In the genomic region with DNA sequence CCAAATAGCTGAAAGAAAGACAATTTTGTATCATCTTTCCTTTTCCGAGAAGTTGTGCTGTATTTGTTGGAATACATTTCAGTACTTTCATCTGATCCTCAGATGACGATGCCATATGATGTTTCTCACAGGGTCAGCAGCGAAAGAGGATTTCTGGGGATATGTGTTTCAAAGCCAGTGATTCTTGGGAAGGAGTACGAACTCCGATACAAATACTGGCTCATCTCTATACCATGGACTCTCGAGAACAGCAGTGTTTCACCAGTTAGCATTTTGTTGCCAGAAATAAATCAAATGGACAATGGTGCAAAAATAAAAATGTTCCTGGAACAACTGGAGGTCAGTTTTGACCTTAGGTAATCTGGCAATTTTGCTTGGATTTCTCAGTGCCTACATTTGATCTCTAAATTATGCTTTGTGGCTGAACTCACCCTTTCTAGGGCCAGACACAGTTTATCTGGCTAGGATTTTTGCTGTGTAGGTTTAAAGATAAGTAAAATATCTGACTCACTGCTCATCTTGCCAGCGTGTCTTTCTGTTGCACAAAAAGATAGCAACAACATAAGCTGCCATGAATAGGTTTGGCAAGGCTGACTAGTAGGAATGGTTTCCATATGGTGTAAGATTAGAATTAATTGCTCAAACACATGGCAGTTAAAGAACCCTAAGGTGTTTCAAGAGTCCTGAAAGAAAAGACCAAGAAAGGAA, we compare ENCODE assay signal across 13 cellular contexts. TPM values are rescaled to one million over a fixed set of nuclear protein-coding genes. Genes with fewer than 3 reads are reported as not detected.
DNase-seq lines count a peak whose midpoint lies in the region; ATAC-seq, FAIRE-seq and TF ChIP-seq lines count a peak whose summit lies in the region.
"Had no signal": no experiment of that assay in that cellular context is flagged by ENCODE, and none has a peak within 500 bp of the region (broad histone marks: within the 10 kb centered on the region; RNA-seq: fewer than 3 reads in every experiment).

No MANE protein-coding gene starts in this region.

- H3K36me3 ChIP-seq in brain microvascular endothelial cell (replicated peaks) (no peaks in the 10 kb centered on the region), hepatocyte (replicated peaks; ENCODE audit: insufficient read depth, low read depth) (no peaks in the 10 kb centered on the region)

- no peak overlapping the region for H3K27ac Mint-ChIP-seq in activated naive CD4-positive, alpha-beta T cell treated with anti-CD3 and anti-CD28 coated beads, Interleukin-2, amount 10 ng/mL, durations not matched to agents 7 days and 5 days

- H2AFZ ChIP-seq in hepatocyte = no peak overlapping the region

- WGBS in hepatocyte (ENCODE audit: low lambda C conversion rate, missing lambda C conversion rate) = 48% methylated on average over 7 of the region's 7 CpGs

- no peak overlapping the region for H3K4me3 Mint-ChIP-seq in activated naive CD4-positive, alpha-beta T cell treated with anti-CD3 and anti-CD28 coated beads, Interleukin-2, amount 10 ng/mL, durations not matched to agents 7 days and 5 days

- H3K9me3 ChIP-seq in hepatocyte (ENCODE audit: low read depth) = no peaks in the 10 kb centered on the region

- peak; percentile 32 for FAIRE-seq in urothelium cell line (lab: Jason Lieb, UNC)
- FAIRE-seq: GM19239 had no signal

- H3K9me2 ChIP-seq in hepatocyte (replicated peaks; ENCODE audit: insufficient read depth) = no peaks in the 10 kb centered on the region

- no peaks in the 10 kb centered on the region for H3K4me1 Mint-ChIP-seq in activated naive CD4-positive, alpha-beta T cell treated with anti-CD3 and anti-CD28 coated beads, Interleukin-2, amount 10 ng/mL, durations not matched to agents 7 days and 5 days

- ATAC-seq in GM18909 (IDR thresholded peaks at IDR 0.05; ENCODE audit: poor library complexity, unreplicated experiment) = no peak

- H3K27ac ChIP-seq in brain microvascular endothelial cell = peak overlapping the region; percentile 76
- peak overlapping the region; percentile 74 for H3K27ac ChIP-seq in hepatocyte

- DNase-seq in NCI-H1694 treated with DMSO at 0.1 percent for 48 hours (lab: John Stamatoyannopoulos, UW) (peak; percentile 91), brain microvascular endothelial cell (peak; percentile 74), hepatocyte (ENCODE audit: low spot score) (peak; percentile 27), urothelium cell line (ENCODE audit: low spot score) (no peak)
- DNase-seq in activated naive CD4-positive, alpha-beta T cell treated with anti-CD3 and anti-CD28 coated beads, Interleukin-2, amount 10 ng/mL, durations not matched to agents 7 days and 5 days = no peak
- DNase-seq in activated CD4-positive, alpha-beta T cell treated with anti-CD3 and anti-CD28 coated beads, Interleukin-2, amount 50 U/mL, for 48 hours = no peak
- DNase-seq: effector memory CD4-positive, alpha-beta T cell; NCI-H510A; substantia nigra had no signal

- H3K4me2 ChIP-seq in hepatocyte = peak overlapping the region; percentile 52

- H3K4me1 ChIP-seq in hepatocyte (ENCODE audit: insufficient read depth) = no peaks in the 10 kb centered on the region

- no peaks in the 10 kb centered on the region for H3K79me2 ChIP-seq in hepatocyte

- peaks cover 9% of the 10 kb centered on the region for H3K27me3 Mint-ChIP-seq in activated naive CD4-positive, alpha-beta T cell treated with anti-CD3 and anti-CD28 coated beads, Interleukin-2, amount 10 ng/mL, durations not matched to agents 7 days and 5 days

- in situ Hi-C loops in brain microvascular endothelial cell (cut with HindIII; ENCODE audit: low pct_ligation_motif_present, low sequenced_read_pairs) = no loop called here

- no peaks in the 10 kb centered on the region for H3K9me3 Mint-ChIP-seq in activated naive CD4-positive, alpha-beta T cell treated with anti-CD3 and anti-CD28 coated beads, Interleukin-2, amount 10 ng/mL, durations not matched to agents 7 days and 5 days

- H4K20me1 ChIP-seq in hepatocyte (ENCODE audit: insufficient read depth, poor library complexity, severe bottlenecking) = no peaks in the 10 kb centered on the region

- CTCF ChIA-PET in activated naive CD4-positive, alpha-beta T cell treated with anti-CD3 and anti-CD28 coated beads, Interleukin-2, amount 10 ng/mL, durations not matched to agents 7 days and 5 days (lab: Charles Lee) = interaction anchor here (1.5 kb wide), 1 partner anchor 10 kb away, joined by 4 read pairs; no protein-coding TSS in a partner anchor

- no peak overlapping the region for H3K4me3 ChIP-seq in brain microvascular endothelial cell (ENCODE audit: low read depth, low read length)
- no peak overlapping the region for H3K4me3 ChIP-seq in hepatocyte

- TF ChIP-seq CTCF in brain microvascular endothelial cell (IDR thresholded peaks at IDR 0.05; ENCODE audit: low read depth, low read length, missing control alignments) = no peak
- TF ChIP-seq CTCF in hepatocyte (IDR thresholded peaks at IDR 0.05; ENCODE audit: poor library complexity) = no peak

- H3K36me3 Mint-ChIP-seq in activated naive CD4-positive, alpha-beta T cell treated with anti-CD3 and anti-CD28 coated beads, Interleukin-2, amount 10 ng/mL, durations not matched to agents 7 days and 5 days = no peaks in the 10 kb centered on the region

- H3K27me3 ChIP-seq in brain microvascular endothelial cell (replicated peaks) (no peaks in the 10 kb centered on the region), hepatocyte (no peaks in the 10 kb centered on the region)

RNA-seq across cellular contexts. Expression of a gene that starts 11.0 kb away (rescaled TPM):
- total RNA-seq in hepatocyte = 115 and 117 TPM in 2 replicates
- polyA plus RNA-seq in hepatocyte = 561 and 646 TPM in 2 replicates
- total RNA-seq: T-helper 2 cell treated with Interferon-gamma antibody and Interleukin-4, amounts not matched to agents 100 ng/mL and 5 ng/mL, for 36 hours had no signal

RNA-seq across cellular contexts. Expression of a gene that starts 41.7 kb away (rescaled TPM):
- 48.0 and 49.7 TPM in 2 replicates for total RNA-seq in hepatocyte
- 53.7 and 60.0 TPM in 2 replicates for polyA plus RNA-seq in hepatocyte
- total RNA-seq: lung microvascular endothelial cell had no signal

RNA-seq across cellular contexts. Expression of a gene that starts 53.3 kb away (rescaled TPM):
- 4.9 and 6.3 TPM in 2 replicates for total RNA-seq in hepatocyte
- 5.1 and 7.3 TPM in 2 replicates for polyA plus RNA-seq in hepatocyte
- total RNA-seq: T-helper 2 cell treated with Interferon-gamma antibody and Interleukin-4, amounts not matched to agents 100 ng/mL and 5 ng/mL, for 36 hours had no signal

Comparison
In these comparisons a context has a peak if more than half of its experiments do, and no peak if none do; other contexts are left out.
1. DNase-seq: peak in NCI-H1694 treated with DMSO at 0.1 percent for 48 hours (single experiment), brain microvascular endothelial cell (single experiment) and hepatocyte (single experiment); none in urothelium cell line (single experiment), activated naive CD4-positive, alpha-beta T cell treated with anti-CD3 and anti-CD28 coated beads, Interleukin-2, amount 10 ng/mL, durations not matched to agents 7 days and 5 days (single experiment) and activated CD4-positive, alpha-beta T cell treated with anti-CD3 and anti-CD28 coated beads, Interleukin-2, amount 50 U/mL, for 48 hours (0 of 2).